Comparison of ENCODE assay signal across 1 cellular context in the genomic region with DNA sequence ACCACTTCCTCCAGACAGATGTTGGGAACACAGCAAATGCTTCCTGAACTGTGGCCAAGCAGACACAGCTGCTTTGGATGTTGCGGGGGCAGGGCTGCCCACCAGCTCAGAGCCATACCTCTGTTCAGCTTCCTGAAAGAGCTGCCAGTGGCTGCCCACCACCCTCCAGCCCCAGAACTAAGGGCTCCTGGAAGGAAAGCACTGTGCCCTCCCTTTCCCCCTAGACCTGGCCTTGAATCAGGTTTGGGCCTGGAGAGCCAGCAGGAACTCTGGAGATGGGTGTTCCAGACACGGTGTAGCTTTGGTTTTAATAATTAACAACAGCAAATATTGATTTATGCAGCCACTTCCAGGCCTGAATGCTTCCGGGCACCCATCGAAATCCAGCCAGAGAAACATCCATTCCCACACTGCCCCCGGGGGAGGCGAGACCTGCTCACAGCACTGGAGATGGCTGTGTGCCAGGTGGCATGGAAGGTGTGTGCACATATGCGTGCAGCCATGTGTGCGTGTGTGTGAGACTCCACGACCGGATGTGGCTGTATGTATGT.
TF ChIP-seq lines count a peak whose summit lies in the region.

No MANE protein-coding gene starts in this region.

TF ChIP-seq in HepG2, 621 proteins besides CTCF, POLR2A, EP300 and RAD21 (continued from another document and continues in another):
- TF ChIP-seq, protein P1, sequence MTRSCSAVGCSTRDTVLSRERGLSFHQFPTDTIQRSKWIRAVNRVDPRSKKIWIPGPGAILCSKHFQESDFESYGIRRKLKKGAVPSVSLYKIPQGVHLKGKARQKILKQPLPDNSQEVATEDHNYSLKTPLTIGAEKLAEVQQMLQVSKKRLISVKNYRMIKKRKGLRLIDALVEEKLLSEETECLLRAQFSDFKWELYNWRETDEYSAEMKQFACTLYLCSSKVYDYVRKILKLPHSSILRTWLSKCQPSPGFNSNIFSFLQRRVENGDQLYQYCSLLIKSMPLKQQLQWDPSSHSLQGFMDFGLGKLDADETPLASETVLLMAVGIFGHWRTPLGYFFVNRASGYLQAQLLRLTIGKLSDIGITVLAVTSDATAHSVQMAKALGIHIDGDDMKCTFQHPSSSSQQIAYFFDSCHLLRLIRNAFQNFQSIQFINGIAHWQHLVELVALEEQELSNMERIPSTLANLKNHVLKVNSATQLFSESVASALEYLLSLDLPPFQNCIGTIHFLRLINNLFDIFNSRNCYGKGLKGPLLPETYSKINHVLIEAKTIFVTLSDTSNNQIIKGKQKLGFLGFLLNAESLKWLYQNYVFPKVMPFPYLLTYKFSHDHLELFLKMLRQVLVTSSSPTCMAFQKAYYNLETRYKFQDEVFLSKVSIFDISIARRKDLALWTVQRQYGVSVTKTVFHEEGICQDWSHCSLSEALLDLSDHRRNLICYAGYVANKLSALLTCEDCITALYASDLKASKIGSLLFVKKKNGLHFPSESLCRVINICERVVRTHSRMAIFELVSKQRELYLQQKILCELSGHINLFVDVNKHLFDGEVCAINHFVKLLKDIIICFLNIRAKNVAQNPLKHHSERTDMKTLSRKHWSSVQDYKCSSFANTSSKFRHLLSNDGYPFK (CRISPR knock-in tag; IDR thresholded peaks at IDR 0.05; ENCODE audit: borderline replicate concordance), result peak; percentile 37; the same call in 1 of the 2 replicates
- TF ChIP-seq, protein P2, sequence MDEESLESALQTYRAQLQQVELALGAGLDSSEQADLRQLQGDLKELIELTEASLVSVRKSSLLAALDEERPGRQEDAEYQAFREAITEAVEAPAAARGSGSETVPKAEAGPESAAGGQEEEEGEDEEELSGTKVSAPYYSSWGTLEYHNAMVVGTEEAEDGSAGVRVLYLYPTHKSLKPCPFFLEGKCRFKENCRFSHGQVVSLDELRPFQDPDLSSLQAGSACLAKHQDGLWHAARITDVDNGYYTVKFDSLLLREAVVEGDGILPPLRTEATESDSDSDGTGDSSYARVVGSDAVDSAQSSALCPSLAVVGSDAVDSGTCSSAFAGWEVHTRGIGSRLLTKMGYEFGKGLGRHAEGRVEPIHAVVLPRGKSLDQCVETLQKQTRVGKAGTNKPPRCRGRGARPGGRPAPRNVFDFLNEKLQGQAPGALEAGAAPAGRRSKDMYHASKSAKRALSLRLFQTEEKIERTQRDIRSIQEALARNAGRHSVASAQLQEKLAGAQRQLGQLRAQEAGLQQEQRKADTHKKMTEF (CRISPR knock-in tag; IDR thresholded peaks at IDR 0.05), result peak; percentile 77
- TF ChIP-seq ETV5 (CRISPR knock-in tag; IDR thresholded peaks at IDR 0.05; ENCODE audit: borderline replicate concordance) (peak; percentile 98), ZKSCAN8 (CRISPR knock-in tag; IDR thresholded peaks at IDR 0.05; ENCODE audit: borderline replicate concordance) (peak; percentile 83; the same call in 1 of the 2 replicates), ZNF136 (CRISPR knock-in tag; IDR thresholded peaks at IDR 0.05; ENCODE audit: low read depth) (no peak), ZBTB7B (CRISPR knock-in tag; IDR thresholded peaks at IDR 0.05) (peak; percentile 37; the same call in 1 of the 2 replicates), MEF2D (CRISPR knock-in tag; IDR thresholded peaks at IDR 0.05) (peak; percentile 67; the same call in 1 of the 2 replicates), ZFP41 (CRISPR knock-in tag; IDR thresholded peaks at IDR 0.05; ENCODE audit: borderline replicate concordance) (peak; percentile 81; the same call in 1 of the 2 replicates), TCF7L2 (IDR thresholded peaks at IDR 0.05; ENCODE audit: low read depth, low read length) (no peak), RXRA (CRISPR knock-in tag; IDR thresholded peaks at IDR 0.05) (peak; percentile 83; the same call in 1 of the 2 replicates), SIX1 (CRISPR knock-in tag; IDR thresholded peaks at IDR 0.05; ENCODE audit: borderline replicate concordance) (peak; percentile 28; the same call in 1 of the 2 replicates), ZNF264 (CRISPR knock-in tag; IDR thresholded peaks at IDR 0.05) (0 out of 2 replicates have a peak, but pooled peaks have one; percentile 25), RBM22 (optimal IDR thresholded peaks at IDR 0.05; ENCODE audit: low read length) (no peak), ARNT2 (CRISPR knock-in tag; IDR thresholded peaks at IDR 0.05; ENCODE audit: low read depth) (no peak; the same call in 1 of the 2 replicates), CEBPG (CRISPR knock-in tag; IDR thresholded peaks at IDR 0.05) (peak; percentile 45; the same call in 1 of the 2 replicates), KLF6 (CRISPR knock-in tag; IDR thresholded peaks at IDR 0.05) (no peak), GFI1 (CRISPR knock-in tag; IDR thresholded peaks at IDR 0.05; ENCODE audit: borderline replicate concordance) (peak; percentile 63), SMAD1 (CRISPR knock-in tag; IDR thresholded peaks at IDR 0.05; ENCODE audit: borderline replicate concordance, low read depth) (peak; percentile 32; the same call in 1 of the 2 replicates), TEAD3 (CRISPR knock-in tag; optimal IDR thresholded peaks at IDR 0.05; ENCODE audit: borderline replicate concordance) (peak; percentile 81), HOXD1 (CRISPR knock-in tag; IDR thresholded peaks at IDR 0.05) (0 out of 2 replicates have a peak, but pooled peaks have one; percentile 67)
- TF ChIP-seq, protein P3, sequence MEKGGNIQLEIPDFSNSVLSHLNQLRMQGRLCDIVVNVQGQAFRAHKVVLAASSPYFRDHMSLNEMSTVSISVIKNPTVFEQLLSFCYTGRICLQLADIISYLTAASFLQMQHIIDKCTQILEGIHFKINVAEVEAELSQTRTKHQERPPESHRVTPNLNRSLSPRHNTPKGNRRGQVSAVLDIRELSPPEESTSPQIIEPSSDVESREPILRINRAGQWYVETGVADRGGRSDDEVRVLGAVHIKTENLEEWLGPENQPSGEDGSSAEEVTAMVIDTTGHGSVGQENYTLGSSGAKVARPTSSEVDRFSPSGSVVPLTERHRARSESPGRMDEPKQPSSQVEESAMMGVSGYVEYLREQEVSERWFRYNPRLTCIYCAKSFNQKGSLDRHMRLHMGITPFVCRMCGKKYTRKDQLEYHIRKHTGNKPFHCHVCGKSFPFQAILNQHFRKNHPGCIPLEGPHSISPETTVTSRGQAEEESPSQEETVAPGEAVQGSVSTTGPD (CRISPR knock-in tag; IDR thresholded peaks at IDR 0.05), result no peak
- TF ChIP-seq, protein P4, sequence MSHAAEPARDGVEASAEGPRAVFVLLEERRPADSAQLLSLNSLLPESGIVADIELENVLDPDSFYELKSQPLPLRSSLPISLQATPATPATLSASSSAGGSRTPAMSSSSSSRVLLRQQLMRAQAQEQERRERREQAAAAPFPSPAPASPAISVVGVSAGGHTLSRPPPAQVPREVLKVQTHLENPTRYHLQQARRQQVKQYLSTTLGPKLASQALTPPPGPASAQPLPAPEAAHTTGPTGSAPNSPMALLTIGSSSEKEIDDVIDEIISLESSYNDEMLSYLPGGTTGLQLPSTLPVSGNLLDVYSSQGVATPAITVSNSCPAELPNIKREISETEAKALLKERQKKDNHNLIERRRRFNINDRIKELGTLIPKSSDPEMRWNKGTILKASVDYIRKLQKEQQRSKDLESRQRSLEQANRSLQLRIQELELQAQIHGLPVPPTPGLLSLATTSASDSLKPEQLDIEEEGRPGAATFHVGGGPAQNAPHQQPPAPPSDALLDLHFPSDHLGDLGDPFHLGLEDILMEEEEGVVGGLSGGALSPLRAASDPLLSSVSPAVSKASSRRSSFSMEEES (CRISPR knock-in tag; IDR thresholded peaks at IDR 0.05), result peak; percentile 47
- TF ChIP-seq, protein P5, sequence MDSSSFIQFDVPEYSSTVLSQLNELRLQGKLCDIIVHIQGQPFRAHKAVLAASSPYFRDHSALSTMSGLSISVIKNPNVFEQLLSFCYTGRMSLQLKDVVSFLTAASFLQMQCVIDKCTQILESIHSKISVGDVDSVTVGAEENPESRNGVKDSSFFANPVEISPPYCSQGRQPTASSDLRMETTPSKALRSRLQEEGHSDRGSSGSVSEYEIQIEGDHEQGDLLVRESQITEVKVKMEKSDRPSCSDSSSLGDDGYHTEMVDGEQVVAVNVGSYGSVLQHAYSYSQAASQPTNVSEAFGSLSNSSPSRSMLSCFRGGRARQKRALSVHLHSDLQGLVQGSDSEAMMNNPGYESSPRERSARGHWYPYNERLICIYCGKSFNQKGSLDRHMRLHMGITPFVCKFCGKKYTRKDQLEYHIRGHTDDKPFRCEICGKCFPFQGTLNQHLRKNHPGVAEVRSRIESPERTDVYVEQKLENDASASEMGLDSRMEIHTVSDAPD (CRISPR knock-in tag; IDR thresholded peaks at IDR 0.05), result peak; percentile 61; the same call in 1 of the 2 replicates
- TF ChIP-seq, protein P6, sequence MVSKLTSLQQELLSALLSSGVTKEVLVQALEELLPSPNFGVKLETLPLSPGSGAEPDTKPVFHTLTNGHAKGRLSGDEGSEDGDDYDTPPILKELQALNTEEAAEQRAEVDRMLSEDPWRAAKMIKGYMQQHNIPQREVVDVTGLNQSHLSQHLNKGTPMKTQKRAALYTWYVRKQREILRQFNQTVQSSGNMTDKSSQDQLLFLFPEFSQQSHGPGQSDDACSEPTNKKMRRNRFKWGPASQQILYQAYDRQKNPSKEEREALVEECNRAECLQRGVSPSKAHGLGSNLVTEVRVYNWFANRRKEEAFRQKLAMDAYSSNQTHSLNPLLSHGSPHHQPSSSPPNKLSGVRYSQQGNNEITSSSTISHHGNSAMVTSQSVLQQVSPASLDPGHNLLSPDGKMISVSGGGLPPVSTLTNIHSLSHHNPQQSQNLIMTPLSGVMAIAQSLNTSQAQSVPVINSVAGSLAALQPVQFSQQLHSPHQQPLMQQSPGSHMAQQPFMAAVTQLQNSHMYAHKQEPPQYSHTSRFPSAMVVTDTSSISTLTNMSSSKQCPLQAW (CRISPR knock-in tag; IDR thresholded peaks at IDR 0.05), result peak; percentile 99
- TF ChIP-seq, protein P7, sequence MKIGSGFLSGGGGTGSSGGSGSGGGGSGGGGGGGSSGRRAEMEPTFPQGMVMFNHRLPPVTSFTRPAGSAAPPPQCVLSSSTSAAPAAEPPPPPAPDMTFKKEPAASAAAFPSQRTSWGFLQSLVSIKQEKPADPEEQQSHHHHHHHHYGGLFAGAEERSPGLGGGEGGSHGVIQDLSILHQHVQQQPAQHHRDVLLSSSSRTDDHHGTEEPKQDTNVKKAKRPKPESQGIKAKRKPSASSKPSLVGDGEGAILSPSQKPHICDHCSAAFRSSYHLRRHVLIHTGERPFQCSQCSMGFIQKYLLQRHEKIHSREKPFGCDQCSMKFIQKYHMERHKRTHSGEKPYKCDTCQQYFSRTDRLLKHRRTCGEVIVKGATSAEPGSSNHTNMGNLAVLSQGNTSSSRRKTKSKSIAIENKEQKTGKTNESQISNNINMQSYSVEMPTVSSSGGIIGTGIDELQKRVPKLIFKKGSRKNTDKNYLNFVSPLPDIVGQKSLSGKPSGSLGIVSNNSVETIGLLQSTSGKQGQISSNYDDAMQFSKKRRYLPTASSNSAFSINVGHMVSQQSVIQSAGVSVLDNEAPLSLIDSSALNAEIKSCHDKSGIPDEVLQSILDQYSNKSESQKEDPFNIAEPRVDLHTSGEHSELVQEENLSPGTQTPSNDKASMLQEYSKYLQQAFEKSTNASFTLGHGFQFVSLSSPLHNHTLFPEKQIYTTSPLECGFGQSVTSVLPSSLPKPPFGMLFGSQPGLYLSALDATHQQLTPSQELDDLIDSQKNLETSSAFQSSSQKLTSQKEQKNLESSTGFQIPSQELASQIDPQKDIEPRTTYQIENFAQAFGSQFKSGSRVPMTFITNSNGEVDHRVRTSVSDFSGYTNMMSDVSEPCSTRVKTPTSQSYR (CRISPR knock-in tag; IDR thresholded peaks at IDR 0.05; ENCODE audit: borderline replicate concordance), result peak; percentile 75
- TF ChIP-seq, protein P8, sequence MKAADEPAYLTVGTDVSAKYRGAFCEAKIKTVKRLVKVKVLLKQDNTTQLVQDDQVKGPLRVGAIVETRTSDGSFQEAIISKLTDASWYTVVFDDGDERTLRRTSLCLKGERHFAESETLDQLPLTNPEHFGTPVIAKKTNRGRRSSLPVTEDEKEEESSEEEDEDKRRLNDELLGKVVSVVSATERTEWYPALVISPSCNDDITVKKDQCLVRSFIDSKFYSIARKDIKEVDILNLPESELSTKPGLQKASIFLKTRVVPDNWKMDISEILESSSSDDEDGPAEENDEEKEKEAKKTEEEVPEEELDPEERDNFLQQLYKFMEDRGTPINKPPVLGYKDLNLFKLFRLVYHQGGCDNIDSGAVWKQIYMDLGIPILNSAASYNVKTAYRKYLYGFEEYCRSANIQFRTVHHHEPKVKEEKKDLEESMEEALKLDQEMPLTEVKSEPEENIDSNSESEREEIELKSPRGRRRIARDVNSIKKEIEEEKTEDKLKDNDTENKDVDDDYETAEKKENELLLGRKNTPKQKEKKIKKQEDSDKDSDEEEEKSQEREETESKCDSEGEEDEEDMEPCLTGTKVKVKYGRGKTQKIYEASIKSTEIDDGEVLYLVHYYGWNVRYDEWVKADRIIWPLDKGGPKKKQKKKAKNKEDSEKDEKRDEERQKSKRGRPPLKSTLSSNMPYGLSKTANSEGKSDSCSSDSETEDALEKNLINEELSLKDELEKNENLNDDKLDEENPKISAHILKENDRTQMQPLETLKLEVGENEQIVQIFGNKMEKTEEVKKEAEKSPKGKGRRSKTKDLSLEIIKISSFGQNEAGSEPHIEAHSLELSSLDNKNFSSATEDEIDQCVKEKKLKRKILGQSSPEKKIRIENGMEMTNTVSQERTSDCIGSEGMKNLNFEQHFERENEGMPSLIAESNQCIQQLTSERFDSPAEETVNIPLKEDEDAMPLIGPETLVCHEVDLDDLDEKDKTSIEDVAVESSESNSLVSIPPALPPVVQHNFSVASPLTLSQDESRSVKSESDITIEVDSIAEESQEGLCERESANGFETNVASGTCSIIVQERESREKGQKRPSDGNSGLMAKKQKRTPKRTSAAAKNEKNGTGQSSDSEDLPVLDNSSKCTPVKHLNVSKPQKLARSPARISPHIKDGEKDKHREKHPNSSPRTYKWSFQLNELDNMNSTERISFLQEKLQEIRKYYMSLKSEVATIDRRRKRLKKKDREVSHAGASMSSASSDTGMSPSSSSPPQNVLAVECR (CRISPR knock-in tag; IDR thresholded peaks at IDR 0.05; ENCODE audit: borderline replicate concordance), result peak; percentile 29; the same call in 1 of the 2 replicates
- TF ChIP-seq, protein P9, sequence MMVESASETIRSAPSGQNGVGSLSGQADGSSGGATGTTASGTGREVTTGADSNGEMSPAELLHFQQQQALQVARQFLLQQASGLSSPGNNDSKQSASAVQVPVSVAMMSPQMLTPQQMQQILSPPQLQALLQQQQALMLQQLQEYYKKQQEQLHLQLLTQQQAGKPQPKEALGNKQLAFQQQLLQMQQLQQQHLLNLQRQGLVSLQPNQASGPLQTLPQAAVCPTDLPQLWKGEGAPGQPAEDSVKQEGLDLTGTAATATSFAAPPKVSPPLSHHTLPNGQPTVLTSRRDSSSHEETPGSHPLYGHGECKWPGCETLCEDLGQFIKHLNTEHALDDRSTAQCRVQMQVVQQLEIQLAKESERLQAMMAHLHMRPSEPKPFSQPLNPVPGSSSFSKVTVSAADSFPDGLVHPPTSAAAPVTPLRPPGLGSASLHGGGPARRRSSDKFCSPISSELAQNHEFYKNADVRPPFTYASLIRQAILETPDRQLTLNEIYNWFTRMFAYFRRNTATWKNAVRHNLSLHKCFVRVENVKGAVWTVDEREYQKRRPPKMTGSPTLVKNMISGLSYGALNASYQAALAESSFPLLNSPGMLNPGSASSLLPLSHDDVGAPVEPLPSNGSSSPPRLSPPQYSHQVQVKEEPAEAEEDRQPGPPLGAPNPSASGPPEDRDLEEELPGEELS (CRISPR knock-in tag; IDR thresholded peaks at IDR 0.05), result peak; percentile 85
